Comparison of ENCODE assay signal across 8 cellular contexts in genomic region chr10:26859241-26860025, GRCh38. TPM values are rescaled to one million over a fixed set of nuclear protein-coding genes. Genes with fewer than 3 reads are reported as not detected.
A peak's percentile ranks its signal among the peaks of the same experiment; 100 is the strongest.
DNase-seq lines count a peak whose midpoint lies in the region; ATAC-seq and TF ChIP-seq lines count a peak whose summit lies in the region.

No MANE protein-coding gene starts in this region.

- DNase-seq in AG09309 (ENCODE audit: low read depth) (no peak), cerebellar cortex (ENCODE audit: low spot score) (peak; percentile 35), NAMALWA (ENCODE audit: low spot score) (no peak), COLO829 (ENCODE audit: low spot score) (no peak), head of caudate nucleus (no peak)

- peak overlapping the region; percentile 41 for H3K27ac ChIP-seq in HUES64 (ENCODE audit: low read depth, low read length)
- peak overlapping the region; percentile 97 for H3K27ac ChIP-seq in muscle layer of duodenum (ENCODE audit: low read length)

- no peak for TF ChIP-seq CTCF in AG09309 (IDR thresholded peaks at IDR 0.05; ENCODE audit: control insufficient read depth, insufficient read depth, low read depth, low read length, missing control alignments)

- H3K4me3 ChIP-seq in AG09309 (ENCODE audit: control insufficient read depth, low read depth, low read length): peak overlapping the region; percentile 96
- peak overlapping the region; percentile 99 for H3K4me3 ChIP-seq in HUES64 (ENCODE audit: low read length)
- H3K4me3 ChIP-seq in muscle layer of duodenum (ENCODE audit: low read depth in 1 of 2, low read length in 2 of 2): peak overlapping the region; percentile 95 to 98

- H3K4me1 ChIP-seq in HUES64 (ENCODE audit: insufficient read depth, low read length) (peaks cover 15% of the 10 kb centered on the region), muscle layer of duodenum (ENCODE audit: control insufficient read depth in 1 of 2, insufficient read depth in 2 of 2, low read length in 2 of 2) (peaks cover 7 to 28% of the 10 kb centered on the region in 2 donors)

- ATAC-seq in GM21381 (IDR thresholded peaks at IDR 0.05; ENCODE audit: unreplicated experiment): no peak

- no peaks in the 10 kb centered on the region for H3K27me3 ChIP-seq in HUES64 (ENCODE audit: insufficient read depth, low read length)
- peaks cover 6% of the 10 kb centered on the region for H3K27me3 ChIP-seq in muscle layer of duodenum (ENCODE audit: low read depth, low read length)

- H3K9me3 ChIP-seq in HUES64 (ENCODE audit: insufficient read depth, low read depth, low read length): no peaks in the 10 kb centered on the region
- H3K9me3 ChIP-seq in muscle layer of duodenum (ENCODE audit: control insufficient read depth in 1 of 2, low read length in 2 of 2): no peaks in the 10 kb centered on the region

- intact Hi-C loops in head of caudate nucleus (cut with DNase I): loop anchor here (2.0 to 5.0 kb wide), 2 partner anchors 21 to 132 kb away; no protein-coding TSS in a partner anchor

- H3K36me3 ChIP-seq in HUES64 (ENCODE audit: insufficient read depth, low read length): no peaks in the 10 kb centered on the region
- peaks cover 0 to 10% of the 10 kb centered on the region in 2 donors for H3K36me3 ChIP-seq in muscle layer of duodenum (ENCODE audit: control insufficient read depth in 1 of 2, insufficient read depth in 2 of 2, low read length in 2 of 2)

- peak overlapping the region; percentile 90 for H3K9ac ChIP-seq in HUES64 (ENCODE audit: low read depth, low read length)

- 5% methylated on average over 9 of the region's 14 CpGs for WGBS in HUES64

RNA-seq across cellular contexts. Expression of gene ABI1, which starts 1.3 kb away (rescaled TPM):
- 20.2 TPM for polyA plus RNA-seq in HUES64 (2013, experiment 1 of 2)
- polyA plus RNA-seq in HUES64 (2013, experiment 2 of 2): 23.1 TPM
